9 cellular contexts compared by ENCODE assay signal in the genomic region with DNA sequence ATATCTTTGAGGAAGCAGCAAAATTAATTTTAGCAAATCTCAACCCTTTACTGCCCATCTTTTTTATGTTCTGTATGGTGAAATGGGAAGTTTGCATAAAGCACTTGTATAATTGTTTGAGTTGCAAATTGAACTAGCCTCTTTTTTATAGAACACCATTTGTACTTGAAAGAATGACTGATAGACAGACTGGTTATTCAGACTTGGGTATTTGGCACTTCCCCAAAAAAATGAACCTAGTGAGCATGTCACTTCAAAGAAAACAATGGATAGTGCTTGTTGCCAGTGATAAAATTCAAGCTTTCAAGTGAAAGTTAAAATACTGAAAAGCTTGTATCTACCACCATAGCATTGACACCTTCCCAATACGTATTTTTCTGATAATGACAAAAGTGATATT.
"Had no signal": no experiment of that assay in that cellular context is flagged by ENCODE, and none has a peak within 500 bp of the region (broad histone marks: within the 10 kb centered on the region; RNA-seq: fewer than 3 reads in every experiment).

No MANE protein-coding gene starts in this region.

- DNase-seq: activated CD4-positive, alpha-beta T cell treated with anti-CD3 and anti-CD28 coated beads, Interleukin-2, amount 50 U/mL, for 1 hour; activated CD4-positive, CD25-positive, alpha-beta regulatory T cell; central memory CD4-positive, alpha-beta T cell; effector memory CD4-positive, alpha-beta T cell; hypothalamus; kidney glomerular epithelial cell; midbrain; pancreas; small intestine had no signal

- ATAC-seq: pancreas had no signal
